Comparison of ENCODE assay signal across 1 cellular context in genomic region chr21:33324311-33325221, GRCh38.
TF ChIP-seq lines count a peak whose summit lies in the region.

TSS of gene IFNAR1 (plus strand) at chr21:33324970. CDS start at chr21:33325056, 86 bp downstream.

TF ChIP-seq in HepG2, 621 proteins besides CTCF, POLR2A, EP300 and RAD21 (continued from another document and continues in another):
- TF ChIP-seq ZBTB10 (CRISPR knock-in tag; IDR thresholded peaks at IDR 0.05; ENCODE audit: borderline replicate concordance): peak; percentile 68; the same call in 1 of the 2 replicates
- peak; percentile 73 for TF ChIP-seq AGO2 (optimal IDR thresholded peaks at IDR 0.05; ENCODE audit: low read depth, low read length)
- TF ChIP-seq PRDM15 (CRISPR knock-in tag; IDR thresholded peaks at IDR 0.05): no peak
- TF ChIP-seq SOX13 (IDR thresholded peaks at IDR 0.05): peak; percentile 26; the same call in 1 of the 2 replicates
- TF ChIP-seq SOX13 (CRISPR knock-in tag; conservative IDR thresholded peaks at IDR 0.05 in 1 of 2, IDR thresholded peaks at IDR 0.05 in 1 of 2): peak in 1 of 2 experiments; percentile 31; a peak in 2 of 4 replicates
- TF ChIP-seq ZNF275 (CRISPR knock-in tag; IDR thresholded peaks at IDR 0.05; ENCODE audit: borderline replicate concordance): peak; percentile 86
- no peak for TF ChIP-seq KDM1A (CRISPR knock-in tag; IDR thresholded peaks at IDR 0.05)
- peak; percentile 63 for TF ChIP-seq GABPB1 (CRISPR knock-in tag; IDR thresholded peaks at IDR 0.05)
- no peak for TF ChIP-seq CBX2 (IDR thresholded peaks at IDR 0.05; ENCODE audit: low read depth, low read length)
- peak; percentile 47; the same call in 1 of the 2 replicates for TF ChIP-seq CBX2 (CRISPR knock-in tag; IDR thresholded peaks at IDR 0.05; ENCODE audit: low read depth)
- peak; percentile 14; the same call in 1 of the 2 replicates for TF ChIP-seq HIC2 (CRISPR knock-in tag; IDR thresholded peaks at IDR 0.05; ENCODE audit: low read depth)
- TF ChIP-seq IRX3 (CRISPR knock-in tag; IDR thresholded peaks at IDR 0.05; ENCODE audit: borderline replicate concordance, low read depth): no peak
- peak; percentile 68 for TF ChIP-seq POGK (CRISPR knock-in tag; conservative IDR thresholded peaks at IDR 0.05)
- peak; percentile 86 for TF ChIP-seq IRF9 (CRISPR knock-in tag; IDR thresholded peaks at IDR 0.05; ENCODE audit: borderline replicate concordance)
- TF ChIP-seq KIAA2018 (CRISPR knock-in tag; IDR thresholded peaks at IDR 0.05; ENCODE audit: borderline replicate concordance): no peak
- TF ChIP-seq ZNF768 (CRISPR knock-in tag; IDR thresholded peaks at IDR 0.05): peak; percentile 60
- TF ChIP-seq SALL1 (CRISPR knock-in tag; IDR thresholded peaks at IDR 0.05): peak; percentile 90
- TF ChIP-seq HOMEZ (CRISPR knock-in tag; IDR thresholded peaks at IDR 0.05; ENCODE audit: low read depth): 0 out of 2 replicates have a peak, but pooled peaks have one; percentile 21
- no peak for TF ChIP-seq GPN1 (CRISPR knock-in tag; IDR thresholded peaks at IDR 0.05; ENCODE audit: borderline replicate concordance)
- TF ChIP-seq DR1 (CRISPR knock-in tag; IDR thresholded peaks at IDR 0.05): 0 out of 2 replicates have a peak, but pooled peaks have one; percentile 32
- TF ChIP-seq ZSCAN30 (CRISPR knock-in tag; IDR thresholded peaks at IDR 0.05): no peak
- no peak for TF ChIP-seq MAFF (IDR thresholded peaks at IDR 0.05; ENCODE audit: low read depth, low read length)
- peak; percentile 83; the same call in 1 of the 2 replicates for TF ChIP-seq ZFP91 (CRISPR knock-in tag; IDR thresholded peaks at IDR 0.05; ENCODE audit: borderline replicate concordance)
- TF ChIP-seq U2AF1 (optimal IDR thresholded peaks at IDR 0.05; ENCODE audit: low read depth, low read length): peak; percentile 34
- peak; percentile 30; the same call in 1 of the 2 replicates for TF ChIP-seq TMF1 (CRISPR knock-in tag; IDR thresholded peaks at IDR 0.05; ENCODE audit: low read depth)
- peak; percentile 77 for TF ChIP-seq HNRNPLL (IDR thresholded peaks at IDR 0.05; ENCODE audit: low read depth, low read length, poor library complexity, severe bottlenecking)
- no peak for TF ChIP-seq ISX (CRISPR knock-in tag; conservative IDR thresholded peaks at IDR 0.05)
- TF ChIP-seq ZNF343 (CRISPR knock-in tag; IDR thresholded peaks at IDR 0.05): peak; percentile 56; the same call in 1 of the 2 replicates
- TF ChIP-seq TEAD3 (CRISPR knock-in tag; optimal IDR thresholded peaks at IDR 0.05; ENCODE audit: borderline replicate concordance): peak; percentile 80
